In the genomic region with DNA sequence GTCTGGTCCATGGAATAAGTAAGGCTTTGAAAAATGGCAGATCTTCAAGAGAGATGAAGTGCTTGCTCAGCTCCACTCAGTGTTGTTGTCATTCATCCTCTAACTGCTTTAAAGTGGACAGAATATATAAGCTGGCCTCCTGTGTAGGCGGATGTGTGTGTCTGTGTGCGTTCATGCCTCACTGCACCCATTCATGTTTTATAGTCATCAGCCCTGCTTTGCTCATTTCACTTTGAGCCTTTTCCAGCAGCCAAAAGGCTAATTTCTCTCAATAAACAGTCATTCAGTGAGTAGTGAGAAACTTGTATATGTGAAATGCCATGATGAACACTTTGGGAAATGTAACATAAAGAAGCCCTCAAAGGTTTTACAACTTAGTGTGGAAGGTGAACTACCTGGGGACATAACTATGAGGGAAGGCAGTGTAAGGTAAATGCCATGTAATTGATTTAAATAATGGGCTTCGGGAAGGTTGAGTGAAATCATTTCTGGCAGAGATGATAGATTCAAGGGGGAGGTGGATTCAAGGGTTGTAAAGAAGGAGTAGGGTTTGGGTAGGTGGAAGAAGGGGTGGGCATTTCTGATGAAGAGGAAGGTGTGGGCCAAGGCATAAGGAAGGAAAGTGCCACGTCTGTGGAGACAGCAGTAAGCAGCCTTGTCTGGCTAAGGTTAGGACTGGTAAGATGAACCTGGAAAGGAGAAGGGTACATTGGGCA, we compare ENCODE assay signal across 1 cellular context.
TF ChIP-seq lines count a peak whose summit lies in the region.

No MANE protein-coding gene starts in this region.

TF ChIP-seq in HepG2, 621 proteins besides CTCF, POLR2A, EP300 and RAD21 (continued from another document):
- TF ChIP-seq ZNF674 (CRISPR knock-in tag; IDR thresholded peaks at IDR 0.05; ENCODE audit: low read depth) (no peak), ZNF737 (CRISPR knock-in tag; IDR thresholded peaks at IDR 0.05; ENCODE audit: borderline replicate concordance) (no peak), KAT8 (CRISPR knock-in tag; IDR thresholded peaks at IDR 0.05) (no peak)
- TF ChIP-seq, protein P1, sequence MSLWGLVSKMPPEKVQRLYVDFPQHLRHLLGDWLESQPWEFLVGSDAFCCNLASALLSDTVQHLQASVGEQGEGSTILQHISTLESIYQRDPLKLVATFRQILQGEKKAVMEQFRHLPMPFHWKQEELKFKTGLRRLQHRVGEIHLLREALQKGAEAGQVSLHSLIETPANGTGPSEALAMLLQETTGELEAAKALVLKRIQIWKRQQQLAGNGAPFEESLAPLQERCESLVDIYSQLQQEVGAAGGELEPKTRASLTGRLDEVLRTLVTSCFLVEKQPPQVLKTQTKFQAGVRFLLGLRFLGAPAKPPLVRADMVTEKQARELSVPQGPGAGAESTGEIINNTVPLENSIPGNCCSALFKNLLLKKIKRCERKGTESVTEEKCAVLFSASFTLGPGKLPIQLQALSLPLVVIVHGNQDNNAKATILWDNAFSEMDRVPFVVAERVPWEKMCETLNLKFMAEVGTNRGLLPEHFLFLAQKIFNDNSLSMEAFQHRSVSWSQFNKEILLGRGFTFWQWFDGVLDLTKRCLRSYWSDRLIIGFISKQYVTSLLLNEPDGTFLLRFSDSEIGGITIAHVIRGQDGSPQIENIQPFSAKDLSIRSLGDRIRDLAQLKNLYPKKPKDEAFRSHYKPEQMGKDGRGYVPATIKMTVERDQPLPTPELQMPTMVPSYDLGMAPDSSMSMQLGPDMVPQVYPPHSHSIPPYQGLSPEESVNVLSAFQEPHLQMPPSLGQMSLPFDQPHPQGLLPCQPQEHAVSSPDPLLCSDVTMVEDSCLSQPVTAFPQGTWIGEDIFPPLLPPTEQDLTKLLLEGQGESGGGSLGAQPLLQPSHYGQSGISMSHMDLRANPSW (CRISPR knock-in tag; IDR thresholded peaks at IDR 0.05; ENCODE audit: borderline replicate concordance): no peak
